In the genomic region with DNA sequence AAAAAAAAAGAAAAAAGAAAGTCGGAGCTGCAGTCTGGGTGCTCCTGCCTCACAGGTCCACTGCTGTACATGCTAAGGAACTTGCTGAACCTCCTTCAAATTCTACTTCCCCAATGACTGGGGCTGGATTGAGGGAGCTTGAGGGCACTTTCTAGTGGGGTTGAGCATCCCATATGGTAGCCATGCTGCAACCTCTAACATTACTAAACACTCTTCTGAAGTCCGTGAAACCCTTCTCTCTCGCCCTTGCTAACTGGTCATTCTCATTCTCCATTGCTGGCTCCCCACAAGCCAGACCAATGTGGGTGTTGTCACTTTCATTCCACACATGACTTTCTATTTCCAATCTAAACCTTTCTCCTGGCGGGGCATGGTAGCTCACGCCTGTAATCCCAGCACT, we compare ENCODE assay signal across 9 cellular contexts. TPM values are rescaled to one million over a fixed set of nuclear protein-coding genes. Genes with fewer than 3 reads are reported as not detected.
DNase-seq lines count a peak whose midpoint lies in the region; ATAC-seq and TF ChIP-seq lines count a peak whose summit lies in the region.
"Had no signal": no experiment of that assay in that cellular context is flagged by ENCODE, and none has a peak within 500 bp of the region (broad histone marks: within the 10 kb centered on the region; RNA-seq: fewer than 3 reads in every experiment).

No MANE protein-coding gene starts in this region.

- H3K36me3 ChIP-seq in heart left ventricle (peaks cover 4 to 47% (median 44%) of the 10 kb centered on the region in 9 donors), thoracic aorta (peaks cover 40% of the 10 kb centered on the region)

- no peaks in the 10 kb centered on the region for H3K9me3 ChIP-seq in heart left ventricle
- no peaks in the 10 kb centered on the region for H3K9me3 ChIP-seq in thoracic aorta

- DNase-seq in heart left ventricle, result no peak
- no peak for DNase-seq in cardiac septum (ENCODE audit: low spot score)
- DNase-seq in foreskin fibroblast, result no peak
- no peak for DNase-seq in thoracic aorta (ENCODE audit: low spot score)
- DNase-seq in germinal center (ENCODE audit: low spot score), result no peak
- no peak for DNase-seq in OCI-M1 (lab: John Stamatoyannopoulos, UW)

- H3K4me1 ChIP-seq in heart left ventricle, result peaks cover 0 to 13% (median 9%) of the 10 kb centered on the region in 12 donors
- peaks cover 5 to 11% of the 10 kb centered on the region in 2 donors for H3K4me1 ChIP-seq in thoracic aorta (ENCODE audit: control insufficient read depth in 1 of 2, low read depth in 2 of 2)

- WGBS in heart left ventricle, 4 donors, result 83 to 92% (median 88%) methylated on average over 5 of the region's 5 CpGs

- TF ChIP-seq CTCF in heart left ventricle (IDR thresholded peaks at IDR 0.05) (no peak), VCaP (conservative IDR thresholded peaks at IDR 0.05) (no peak), foreskin fibroblast (IDR thresholded peaks at IDR 0.05; ENCODE audit: low read depth, low read length) (no peak), thoracic aorta (IDR thresholded peaks at IDR 0.05) (no peak)

- intact Hi-C loops in heart left ventricle (cut with DNase I), result loop anchor here in 7 of 10 donors (5.0 to 10.0 kb wide), 7 partner anchors 34 to 492 kb away; a partner anchor contains a TSS
- intact Hi-C loops in cardiac septum (cut with DNase I), result loop anchor here (10.0 kb wide), 2 partner anchors 62 to 492 kb away; no protein-coding TSS in a partner anchor

- H3K27ac ChIP-seq in heart left ventricle, result no peak overlapping the region
- peak overlapping the region; percentile 77; the same call in 1 of the 2 replicates for H3K27ac ChIP-seq in VCaP
- H3K27ac ChIP-seq in thoracic aorta, result no peak overlapping the region

- TF ChIP-seq POLR2A in heart left ventricle (IDR thresholded peaks at IDR 0.05), result no peak

- H3K4me3 ChIP-seq in heart left ventricle (peak overlapping the region in 7 of 12 donors; percentile 69 to 94 (median 87)), foreskin fibroblast (ENCODE audit: low read depth in 1 of 2, low read length in 2 of 2) (peak overlapping the region; percentile 19 to 97), thoracic aorta (peak overlapping the region; percentile 100)

- peaks cover 0 to 11% (median 5%) of the 10 kb centered on the region in 9 donors for H3K27me3 ChIP-seq in heart left ventricle
- H3K27me3 ChIP-seq in thoracic aorta (replicated peaks; ENCODE audit: insufficient read depth), result no peaks in the 10 kb centered on the region

- ATAC-seq in heart left ventricle (no peak), thoracic aorta (ENCODE audit: insufficient number of reproducible peaks, low FRiP score, low read depth) (no peak), GM21825 (IDR thresholded peaks at IDR 0.05; ENCODE audit: unreplicated experiment) (no peak)

RNA-seq across cellular contexts. Expression of a gene that starts 1.2 kb away (rescaled TPM):
- total RNA-seq in heart left ventricle, result 10 to 100 TPM in 4 of 9 donors, 1 to 10 TPM in 5; 7.8 to 14.4 (median 9.6) TPM
- 10 to 100 TPM; 11.2 to 14.7 TPM for polyA plus RNA-seq in heart left ventricle
- 11.0 TPM for total RNA-seq in cardiac septum
- total RNA-seq in thoracic aorta, result 10 to 100 TPM; 19.0 to 30.7 TPM

RNA-seq across cellular contexts. Expression of a gene that starts 6.9 kb away (rescaled TPM):
- total RNA-seq in heart left ventricle (not detected), cardiac septum (not detected), thoracic aorta (not detected)
- not detected for polyA plus RNA-seq in heart left ventricle
- total RNA-seq: HT-29 had no signal

RNA-seq across cellular contexts. Expression of a gene that starts 12.1 kb away (rescaled TPM):
- total RNA-seq in heart left ventricle (under 1 TPM in 1 of 9 donors, not detected in 8; 0.12 TPM), cardiac septum (not detected), thoracic aorta (not detected)
- polyA plus RNA-seq in heart left ventricle, result under 1 TPM; 0.04 to 0.19 TPM
- total RNA-seq: HT-29 had no signal

RNA-seq across cellular contexts. Expression of a gene that starts 21.0 kb away (rescaled TPM):
- total RNA-seq in heart left ventricle, result 10 to 100 TPM; 36.1 to 53.3 (median 41.2) TPM
- 10 to 100 TPM; 26.0 to 51.5 TPM for polyA plus RNA-seq in heart left ventricle
- total RNA-seq in cardiac septum, result 35.2 TPM
- 100 to 1,000 TPM in 1 of 2 donors, 10 to 100 TPM in 1; 42.1 to 105 TPM for total RNA-seq in thoracic aorta

RNA-seq across cellular contexts. Expression of a gene that starts 35.3 kb away (rescaled TPM):
- total RNA-seq in heart left ventricle (10 to 100 TPM; 16.1 to 35.8 (median 24.6) TPM), cardiac septum (22.2 TPM), thoracic aorta (10 to 100 TPM; 26.2 to 65.1 TPM)
- 10 to 100 TPM; 28.4 to 28.8 TPM for polyA plus RNA-seq in heart left ventricle
